Comparison of ENCODE assay signal across 11 cellular contexts in genomic region chr2:159891917-159892691, GRCh38. TPM values are rescaled to one million over a fixed set of nuclear protein-coding genes. Genes with fewer than 3 reads are reported as not detected.
DNase-seq lines count a peak whose midpoint lies in the region; FAIRE-seq lines count a peak whose summit lies in the region.
"Had no signal": no experiment of that assay in that cellular context is flagged by ENCODE, and none has a peak within 500 bp of the region (broad histone marks: within the 10 kb centered on the region; RNA-seq: fewer than 3 reads in every experiment).

No MANE protein-coding gene starts in this region.

- no peaks in the 10 kb centered on the region for H3K9me2 ChIP-seq in GM23248 (ENCODE audit: insufficient read depth)

- H3K27me3 ChIP-seq in GM23248 (replicated peaks; ENCODE audit: insufficient read depth) = no peaks in the 10 kb centered on the region
- H3K27me3 ChIP-seq: uterus had no signal

- no peaks in the 10 kb centered on the region for H4K20me1 ChIP-seq in GM23248 (ENCODE audit: insufficient read depth)

- peaks cover 10% of the 10 kb centered on the region for H3K4me1 ChIP-seq in GM23248 (ENCODE audit: insufficient read depth)
- H3K4me1 ChIP-seq: uterus had no signal

- 70 to 73% methylated on average over 2 of the region's 2 CpGs for WGBS in GM23248 (ENCODE audit: low coverage in 1 of 2, low lambda C conversion rate in 2 of 2, missing lambda C conversion rate in 2 of 2), 2 experiments

- no peak overlapping the region for H2AFZ ChIP-seq in GM23248

- no peaks in the 10 kb centered on the region for H3K36me3 ChIP-seq in GM23248 (ENCODE audit: low read depth)
- H3K36me3 ChIP-seq: uterus had no signal

- H3F3A ChIP-seq in GM23248 (ENCODE audit: insufficient read depth) = peaks cover 7% of the 10 kb centered on the region

- H3K9ac ChIP-seq in GM23248 = no peak overlapping the region

- DNase-seq in Caki2 (ENCODE audit: low read depth) = peak; percentile 21
- peak; percentile 84 for DNase-seq in GM23248
- DNase-seq in RCC 7860 (ENCODE audit: low spot score) = peak; percentile 76
- peak; percentile 9 for DNase-seq in glomerular endothelial cell (ENCODE audit: extremely low read depth, low read depth, low spot score)
- no peak for DNase-seq in iPS-NIHi11 (ENCODE audit: low spot score)
- no peak for DNase-seq in 8988T
- DNase-seq in stimulated activated naive CD4-positive, alpha-beta T cell treated with Interleukin-2 at 50 U/mL for 16 hours (lab: John Stamatoyannopoulos, UW) = no peak
- no peak for DNase-seq in COR-L47 (lab: John Stamatoyannopoulos, UW)
- DNase-seq: RPMI8226, uterus had no signal

- H3K79me2 ChIP-seq in GM23248 (ENCODE audit: insufficient read depth) = no peaks in the 10 kb centered on the region

- in situ Hi-C loops in Caki2 (cut with HindIII; ENCODE audit: low pct_unique_long_range_greater_than_20kb, low sequenced_read_pairs) = no loop called here
- in situ Hi-C loops in GM23248 (cut with MboI) = no loop called here

- H3K4me3 ChIP-seq in GM23248 = no peak overlapping the region
- H3K4me3 ChIP-seq: skin epidermis, uterus had no signal

- FAIRE-seq in RCC 7860 (lab: Jason Lieb, UNC) = peak; percentile 88

- no peak overlapping the region for H3K4me2 ChIP-seq in GM23248 (ENCODE audit: unreplicated experiment)

- no peak overlapping the region for H3K27ac ChIP-seq in GM23248
- H3K27ac ChIP-seq: uterus had no signal

- no peaks in the 10 kb centered on the region for H3K9me3 ChIP-seq in GM23248 (ENCODE audit: low read depth)
- H3K9me3 ChIP-seq: uterus had no signal

RNA-seq across cellular contexts. Expression of gene LY75, which starts 12.5 kb away (rescaled TPM):
- 0.30 TPM in 1 of 2 replicates, not detected in the other for total RNA-seq in Caki2 (2014; rRNA removed; shearing (Covaris generic); ENCODE audit: low replicate concordance)
- 0.38 and 0.65 TPM in 2 replicates for total RNA-seq in GM23248 (2014; rRNA removed; shearing (Covaris generic))
- polyA plus RNA-seq in GM23248 (2016; fragmentation: Nextera tagmentation; extraction: Ambion mirVana) = 0.58 and 0.69 TPM in 2 replicates
- total RNA-seq in glomerular endothelial cell = 11.2 and 14.7 TPM in 2 replicates

Comparison
In these comparisons a context has a peak if more than half of its experiments do, and no peak if none do; other contexts are left out.
1. DNase-seq: peak in Caki2 (single experiment), GM23248 (single experiment), RCC 7860 (single experiment) and glomerular endothelial cell (single experiment); none in iPS-NIHi11 (single experiment), 8988T (single experiment), stimulated activated naive CD4-positive, alpha-beta T cell treated with Interleukin-2 at 50 U/mL for 16 hours (single experiment) and COR-L47 (single experiment).